In genomic region chr16:87847467-87847784, GRCh38 we compare ENCODE assay signal across 19 cellular contexts. TPM values are rescaled to one million over a fixed set of nuclear protein-coding genes. Genes with fewer than 3 reads are reported as not detected.
A peak's percentile ranks its signal among the peaks of the same experiment; 100 is the strongest.
DNase-seq lines count a peak whose midpoint lies in the region; ATAC-seq and TF ChIP-seq lines count a peak whose summit lies in the region.
"Had no signal": no experiment of that assay in that cellular context is flagged by ENCODE, and none has a peak within 500 bp of the region (broad histone marks: within the 10 kb centered on the region; RNA-seq: fewer than 3 reads in every experiment).

No MANE protein-coding gene starts in this region.

- H3K4me1 Mint-ChIP-seq in activated naive CD8-positive, alpha-beta T cell treated with anti-CD3 and anti-CD28 coated beads, Interleukin-2, amount 10 ng/mL, durations not matched to agents 7 days and 5 days = peaks cover 6% of the 10 kb centered on the region
- peaks cover 11% of the 10 kb centered on the region for H3K4me1 Mint-ChIP-seq in activated naive CD8-positive, alpha-beta T cell treated with anti-CD3 and anti-CD28 coated beads for 36 hours
- peaks cover 21% of the 10 kb centered on the region for H3K4me1 Mint-ChIP-seq in activated T-cell treated with anti-CD3 and anti-CD28 coated beads, Interleukin-2, amount 50 U/mL, for 4 hours (ENCODE audit: low read depth)

- in situ Hi-C loops in G401 (cut with HindIII; ENCODE audit: low sequenced_read_pairs) = no loop called here

- no peak overlapping the region for H3K4me3 ChIP-seq in mucosa of stomach (ENCODE audit: low read length)
- no peak overlapping the region for H3K4me3 ChIP-seq in testis
- no peak overlapping the region for H3K4me3 ChIP-seq in left lung

- no peak for DNase-seq in activated naive CD8-positive, alpha-beta T cell treated with anti-CD3 and anti-CD28 coated beads, Interleukin-2, amount 10 ng/mL, durations not matched to agents 7 days and 5 days
- no peak for DNase-seq in activated naive CD8-positive, alpha-beta T cell treated with anti-CD3 and anti-CD28 coated beads for 36 hours
- DNase-seq in testis = no peak
- no peak for DNase-seq in left lung
- no peak for DNase-seq in G401 (ENCODE audit: low spot score)
- DNase-seq in activated T-cell treated with anti-CD3 and anti-CD28 coated beads, Interleukin-2, amount 50 U/mL, for 4 hours = no peak
- DNase-seq: activated CD4-positive, alpha-beta T cell treated with anti-CD3 and anti-CD28 coated beads for 48 hours; aorta; effector memory CD8-positive, alpha-beta T cell; GDM1; glutamatergic neuron; NCI-H1417 treated with DMSO at 0.1 percent for 48 hours; NCI-H69; OCI-M1; SHP77 treated with DMSO at 0.1 percent for 48 hours; T-helper 1 cell had no signal

- H3K27ac ChIP-seq in cingulate gyrus (ENCODE audit: low read depth, low read length) (peak overlapping the region; percentile 32), testis (peak overlapping the region; percentile 64 to 84), left lung (no peak overlapping the region)

- H3K27me3 ChIP-seq in mucosa of stomach (ENCODE audit: control insufficient read depth, insufficient read depth, low read length) = peaks cover 4% of the 10 kb centered on the region
- H3K27me3 ChIP-seq in testis = no peaks in the 10 kb centered on the region
- no peaks in the 10 kb centered on the region for H3K27me3 ChIP-seq in left lung

- intact Hi-C loops in testis (cut with DNase I; ENCODE audit: low total_unique reads) = no loop called here
- intact Hi-C loops in left lung (cut with DNase I) = no loop called here

- H3K4me1 ChIP-seq in mucosa of stomach (ENCODE audit: control insufficient read depth, insufficient read depth, low read length) (peaks cover 50% of the 10 kb centered on the region), testis (peaks cover 94% of the 10 kb centered on the region), left lung (peaks cover 0 to 17% of the 10 kb centered on the region in 2 donors)

- 63 to 100% methylated on average over 1 to 8 of the region's 8 CpGs for WGBS in testis, 2 donors

- H3K36me3 ChIP-seq in mucosa of stomach (ENCODE audit: control insufficient read depth, insufficient read depth, low read length) (no peaks in the 10 kb centered on the region), testis (ENCODE audit: low read depth, missing control alignments) (no peaks in the 10 kb centered on the region), left lung (peaks cover 0 to 42% of the 10 kb centered on the region in 2 donors)

- peak overlapping the region; percentile 12 for H3K27ac Mint-ChIP-seq in activated naive CD8-positive, alpha-beta T cell treated with anti-CD3 and anti-CD28 coated beads, Interleukin-2, amount 10 ng/mL, durations not matched to agents 7 days and 5 days
- no peak overlapping the region for H3K27ac Mint-ChIP-seq in activated naive CD8-positive, alpha-beta T cell treated with anti-CD3 and anti-CD28 coated beads for 36 hours

- no peak overlapping the region for H3K4me3 Mint-ChIP-seq in activated naive CD8-positive, alpha-beta T cell treated with anti-CD3 and anti-CD28 coated beads, Interleukin-2, amount 10 ng/mL, durations not matched to agents 7 days and 5 days
- H3K4me3 Mint-ChIP-seq in activated naive CD8-positive, alpha-beta T cell treated with anti-CD3 and anti-CD28 coated beads for 36 hours = no peak overlapping the region
- no peak overlapping the region for H3K4me3 Mint-ChIP-seq in activated T-cell treated with anti-CD3 and anti-CD28 coated beads, Interleukin-2, amount 50 U/mL, for 4 hours

- no peaks in the 10 kb centered on the region for H3K9me3 Mint-ChIP-seq in activated naive CD8-positive, alpha-beta T cell treated with anti-CD3 and anti-CD28 coated beads, Interleukin-2, amount 10 ng/mL, durations not matched to agents 7 days and 5 days
- no peaks in the 10 kb centered on the region for H3K9me3 Mint-ChIP-seq in activated naive CD8-positive, alpha-beta T cell treated with anti-CD3 and anti-CD28 coated beads for 36 hours
- H3K9me3 Mint-ChIP-seq in activated T-cell treated with anti-CD3 and anti-CD28 coated beads, Interleukin-2, amount 50 U/mL, for 4 hours = no peaks in the 10 kb centered on the region
- H3K9me3 Mint-ChIP-seq: effector memory CD8-positive, alpha-beta T cell; neural crest cell had no signal

- no peak for ATAC-seq in activated naive CD8-positive, alpha-beta T cell treated with anti-CD3 and anti-CD28 coated beads, Interleukin-2, amount 10 ng/mL, durations not matched to agents 7 days and 5 days (ENCODE audit: low read depth)
- no peak for ATAC-seq in left lung
- no peak for ATAC-seq in activated T-cell treated with anti-CD3 and anti-CD28 coated beads, Interleukin-2, amount 50 U/mL, for 4 hours
- ATAC-seq: effector memory CD8-positive, alpha-beta T cell had no signal

- POLR2A ChIA-PET in activated naive CD8-positive, alpha-beta T cell treated with anti-CD3 and anti-CD28 coated beads, Interleukin-2, amount 10 ng/mL, durations not matched to agents 7 days and 5 days (lab: Charles Lee) = interaction anchor here (0.6 to 1.6 kb wide), 2 partner anchors 13 to 41 kb away, joined by 3 to 4 read pairs; no protein-coding TSS in a partner anchor

- H3K9me3 ChIP-seq in mucosa of stomach (ENCODE audit: control insufficient read depth, low read length) (no peaks in the 10 kb centered on the region), testis (no peaks in the 10 kb centered on the region), left lung (no peaks in the 10 kb centered on the region)

- TF ChIP-seq CTCF in testis (IDR thresholded peaks at IDR 0.05) (no peak), left lung (IDR thresholded peaks at IDR 0.05) (no peak)

- peaks cover 15% of the 10 kb centered on the region for H3K36me3 Mint-ChIP-seq in activated naive CD8-positive, alpha-beta T cell treated with anti-CD3 and anti-CD28 coated beads, Interleukin-2, amount 10 ng/mL, durations not matched to agents 7 days and 5 days
- H3K36me3 Mint-ChIP-seq in activated naive CD8-positive, alpha-beta T cell treated with anti-CD3 and anti-CD28 coated beads for 36 hours = peaks cover 40% of the 10 kb centered on the region
- H3K36me3 Mint-ChIP-seq in activated T-cell treated with anti-CD3 and anti-CD28 coated beads, Interleukin-2, amount 50 U/mL, for 4 hours (ENCODE audit: insufficient read depth) = peaks cover 45% of the 10 kb centered on the region

- no peaks in the 10 kb centered on the region for H3K27me3 Mint-ChIP-seq in activated naive CD8-positive, alpha-beta T cell treated with anti-CD3 and anti-CD28 coated beads, Interleukin-2, amount 10 ng/mL, durations not matched to agents 7 days and 5 days
- no peaks in the 10 kb centered on the region for H3K27me3 Mint-ChIP-seq in activated naive CD8-positive, alpha-beta T cell treated with anti-CD3 and anti-CD28 coated beads for 36 hours
- H3K27me3 Mint-ChIP-seq in activated T-cell treated with anti-CD3 and anti-CD28 coated beads, Interleukin-2, amount 50 U/mL, for 4 hours (ENCODE audit: low read depth) = no peaks in the 10 kb centered on the region
- H3K27me3 Mint-ChIP-seq: effector memory CD8-positive, alpha-beta T cell had no signal

- TF ChIP-seq POLR2A in testis (IDR thresholded peaks at IDR 0.05) = no peak

- peak overlapping the region; percentile 23 for H3K9ac ChIP-seq in mucosa of stomach (ENCODE audit: low read length)

RNA-seq across cellular contexts. Expression of gene SLC7A5, which starts 21.9 kb away (rescaled TPM):
- total RNA-seq in activated naive CD8-positive, alpha-beta T cell treated with anti-CD3 and anti-CD28 coated beads, Interleukin-2, amount 10 ng/mL, durations not matched to agents 7 days and 5 days = 10 to 100 TPM; 59.2 to 63.9 TPM
- total RNA-seq in activated naive CD8-positive, alpha-beta T cell treated with anti-CD3 and anti-CD28 coated beads for 36 hours = 100 to 1,000 TPM; 298 to 301 TPM
- 100 to 1,000 TPM; 263 to 290 TPM for total RNA-seq in testis
- polyA plus RNA-seq in testis (ENCODE audit: insufficient read depth, low read depth, low replicate concordance) = 179 TPM
- total RNA-seq in left lung = 10 to 100 TPM; 10.6 to 35.0 TPM
- total RNA-seq in G401 (2014; rRNA removed; shearing (Covaris generic)) = 25.5 and 25.7 TPM in 2 replicates
- 100 to 1,000 TPM; 814 to 984 (median 886) TPM for total RNA-seq in activated T-cell treated with anti-CD3 and anti-CD28 coated beads, Interleukin-2, amount 50 U/mL, for 4 hours

Comparison
In these comparisons a context has a peak if more than half of its experiments do, and no peak if none do; other contexts are left out.
1. H3K27ac ChIP-seq: peak in cingulate gyrus (single experiment) and testis (2 of 2); none in left lung (0 of 2).